ENCODE assay signal across 11 cellular contexts in the genomic region with DNA sequence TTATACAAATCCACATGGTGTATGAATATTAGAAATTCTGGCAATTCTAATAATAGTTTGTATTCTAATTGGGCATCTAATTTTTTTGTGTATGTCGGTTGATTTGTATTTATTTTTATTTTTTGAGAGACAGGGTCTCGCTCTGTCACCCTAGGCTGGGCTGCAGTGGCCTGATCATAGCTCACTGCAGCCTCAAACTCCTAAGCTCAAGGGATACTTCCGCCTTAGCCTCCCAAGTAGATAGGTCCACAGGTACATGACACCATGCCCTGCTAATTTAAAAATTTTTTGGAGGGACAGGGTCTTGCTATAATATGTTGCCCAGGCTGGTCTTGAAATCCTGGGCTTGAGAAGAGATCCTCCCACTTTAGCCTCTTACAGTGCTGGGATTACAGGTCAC.
DNase-seq lines count a peak whose midpoint lies in the region; ATAC-seq, FAIRE-seq and TF ChIP-seq lines count a peak whose summit lies in the region.
"Had no signal": no experiment of that assay in that cellular context is flagged by ENCODE, and none has a peak within 500 bp of the region (broad histone marks: within the 10 kb centered on the region; RNA-seq: fewer than 3 reads in every experiment).

No MANE protein-coding gene starts in this region.

- peak overlapping the region; percentile 63 for H3K4me2 ChIP-seq in BLaER1

- peak overlapping the region; percentile 46; the same call in 1 of the 2 replicates for H3K27ac ChIP-seq in BLaER1
- H3K27ac ChIP-seq in tibial artery, result peak overlapping the region in 1 of 2 donors; percentile 52
- H3K27ac ChIP-seq: C4-2B had no signal

- H3K36me3 Mint-ChIP-seq in activated naive CD8-positive, alpha-beta T cell treated with anti-CD3 and anti-CD28 coated beads, Interleukin-2, amount 10 ng/mL, durations not matched to agents 7 days and 5 days, result peaks cover 11% of the 10 kb centered on the region
- H3K36me3 Mint-ChIP-seq in nephron (ENCODE audit: low read depth), result peaks cover 37% of the 10 kb centered on the region

- DNase-seq in GM12892 (ENCODE audit: insufficient read length), result no peak
- DNase-seq in activated naive CD8-positive, alpha-beta T cell treated with anti-CD3 and anti-CD28 coated beads, Interleukin-2, amount 10 ng/mL, durations not matched to agents 7 days and 5 days, result no peak
- no peak for DNase-seq in GM10248 (ENCODE audit: extremely low spot score)
- no peak for DNase-seq in D341Med (ENCODE audit: low spot score)
- DNase-seq in tibial artery, result no peak
- no peak for DNase-seq in activated CD4-positive, alpha-beta T cell treated with anti-CD3 and anti-CD28 coated beads, Interleukin-2, amount 50 U/mL, for 1 hour

- TF ChIP-seq CTCF in nephron (IDR thresholded peaks at IDR 0.05; ENCODE audit: unreplicated experiment in 3 of 3), result no peak
- TF ChIP-seq CTCF in GM10248 (IDR thresholded peaks at IDR 0.05; ENCODE audit: control extremely low read depth, extremely low read depth, low read depth, missing control alignments), result no peak
- TF ChIP-seq CTCF in tibial artery (IDR thresholded peaks at IDR 0.05), result no peak

- no peak for ATAC-seq in activated naive CD8-positive, alpha-beta T cell treated with anti-CD3 and anti-CD28 coated beads, Interleukin-2, amount 10 ng/mL, durations not matched to agents 7 days and 5 days (ENCODE audit: low read depth)

- intact Hi-C loops in tibial artery (cut with DNase I; ENCODE audit: low total_unique reads), result loop anchor here (5.0 to 10.0 kb wide), 3 partner anchors 290 to 487 kb away; a partner anchor contains a TSS

- H3K4me1 ChIP-seq in BLaER1 (peaks cover 70% of the 10 kb centered on the region), tibial artery (peaks cover 0 to 17% (median 0%) of the 10 kb centered on the region in 4 donors)

- H3K27me3 Mint-ChIP-seq in activated naive CD8-positive, alpha-beta T cell treated with anti-CD3 and anti-CD28 coated beads, Interleukin-2, amount 10 ng/mL, durations not matched to agents 7 days and 5 days, result no peaks in the 10 kb centered on the region
- H3K27me3 Mint-ChIP-seq in nephron (ENCODE audit: low read depth), result no peaks in the 10 kb centered on the region

- CTCF ChIA-PET in GM10248 (lab: Yijun Ruan, JAX), result interaction anchor here (0.7 to 9.7 kb wide), 5 partner anchors 285 to 474 kb away, joined by 3 to 78 read pairs (median 4); no protein-coding TSS in a partner anchor

- H4K20me1 ChIP-seq in BLaER1, result no peaks in the 10 kb centered on the region

- no peaks in the 10 kb centered on the region for H3K9me3 Mint-ChIP-seq in activated naive CD8-positive, alpha-beta T cell treated with anti-CD3 and anti-CD28 coated beads, Interleukin-2, amount 10 ng/mL, durations not matched to agents 7 days and 5 days
- H3K9me3 Mint-ChIP-seq in nephron, result no peaks in the 10 kb centered on the region
- H3K9me3 Mint-ChIP-seq: activated T-helper 2 cell treated with anti-CD3 and anti-CD28 coated beads, Interferon-gamma antibody, Interleukin-2, Interleukin-4, amounts not matched to agents 10 μg/mL and 5 μg/mL and 100 μg/mL, durations not matched to agents 14 hours and 24 hours and 36 hours had no signal

- no peak overlapping the region for H3K4me3 Mint-ChIP-seq in activated naive CD8-positive, alpha-beta T cell treated with anti-CD3 and anti-CD28 coated beads, Interleukin-2, amount 10 ng/mL, durations not matched to agents 7 days and 5 days
- H3K4me3 Mint-ChIP-seq in nephron, result no peak overlapping the region

- peaks cover 18% of the 10 kb centered on the region for H3K4me1 Mint-ChIP-seq in activated naive CD8-positive, alpha-beta T cell treated with anti-CD3 and anti-CD28 coated beads, Interleukin-2, amount 10 ng/mL, durations not matched to agents 7 days and 5 days
- peaks cover 5% of the 10 kb centered on the region for H3K4me1 Mint-ChIP-seq in nephron

- H3K9ac ChIP-seq in BLaER1, result no peak overlapping the region

- peak; percentile 27 for FAIRE-seq in GM12892 (lab: Jason Lieb, UNC)

- H3K9me3 ChIP-seq in BLaER1, result no peaks in the 10 kb centered on the region
- no peaks in the 10 kb centered on the region for H3K9me3 ChIP-seq in tibial artery

- H3K36me3 ChIP-seq in BLaER1 (peaks cover 7% of the 10 kb centered on the region), tibial artery (peaks cover 0 to 16% (median 10%) of the 10 kb centered on the region in 3 donors)

- H3K4me3 ChIP-seq in BLaER1, result no peak overlapping the region
- no peak overlapping the region for H3K4me3 ChIP-seq in tibial artery
- H3K4me3 ChIP-seq: hepatocyte had no signal

- H3K27me3 ChIP-seq in BLaER1, result no peaks in the 10 kb centered on the region
- H3K27me3 ChIP-seq in tibial artery, result no peaks in the 10 kb centered on the region
- H3K27me3 ChIP-seq: hepatocyte had no signal

- no peak for TF ChIP-seq POLR2A in GM12892 (IDR thresholded peaks at IDR 0.05; ENCODE audit: low read depth, low read length)

- POLR2A ChIA-PET in activated naive CD8-positive, alpha-beta T cell treated with anti-CD3 and anti-CD28 coated beads, Interleukin-2, amount 10 ng/mL, durations not matched to agents 7 days and 5 days (lab: Charles Lee), result interaction anchor here (1.4 kb wide), 2 partner anchors 370 to 483 kb away, joined by 4 to 5 read pairs; no protein-coding TSS in a partner anchor
- POLR2A ChIA-PET in GM10248 (lab: Yijun Ruan, JAX), result interaction anchor here (0.6 to 1.0 kb wide), 2 partner anchors 371 to 1155 kb away, joined by 3 to 6 read pairs; no protein-coding TSS in a partner anchor

- H3K27ac Mint-ChIP-seq in activated naive CD8-positive, alpha-beta T cell treated with anti-CD3 and anti-CD28 coated beads, Interleukin-2, amount 10 ng/mL, durations not matched to agents 7 days and 5 days, result peak overlapping the region; percentile 37
- H3K27ac Mint-ChIP-seq in nephron, result peak overlapping the region in 2 of 3 experiments; percentile 94 to 96
